In the genomic region with DNA sequence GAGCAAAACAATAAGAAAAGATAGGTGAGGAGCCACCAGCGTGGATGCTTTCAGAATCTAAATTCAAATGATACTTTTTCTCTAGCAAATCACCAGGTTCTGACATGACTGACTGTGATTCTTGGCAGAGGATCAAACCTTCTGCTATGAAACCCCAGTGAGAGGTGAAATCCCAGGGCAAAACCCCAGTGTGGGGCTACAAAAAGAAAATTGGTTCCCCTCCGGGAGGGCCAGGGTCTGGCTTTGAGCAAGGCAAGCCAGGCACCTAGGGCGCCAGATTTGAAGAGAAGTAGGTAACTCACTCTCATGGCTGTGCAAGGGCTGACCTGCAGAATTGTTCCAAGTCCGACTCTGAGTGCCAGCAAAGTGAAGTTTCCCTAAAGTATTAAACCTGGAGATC, we compare ENCODE assay signal across 17 cellular contexts. TPM values are rescaled to one million over a fixed set of nuclear protein-coding genes. Genes with fewer than 3 reads are reported as not detected.
DNase-seq lines count a peak whose midpoint lies in the region; ATAC-seq and TF ChIP-seq lines count a peak whose summit lies in the region.
"Had no signal": no experiment of that assay in that cellular context is flagged by ENCODE, and none has a peak within 500 bp of the region (broad histone marks: within the 10 kb centered on the region; RNA-seq: fewer than 3 reads in every experiment).

No MANE protein-coding gene starts in this region.

- no peak overlapping the region for H3K9ac ChIP-seq in mammary epithelial cell (ENCODE audit: insufficient read depth, low read length)

- intact Hi-C loops in mammary epithelial cell (cut with micrococcal nuclease) (no loop called here), psoas muscle (cut with DNase I) (loop anchor here in 1 of 2 donors (5.0 kb wide), 1 partner anchor 40 kb away; no protein-coding TSS in a partner anchor)

- H3K9me3 ChIP-seq in mammary epithelial cell (replicated peaks; ENCODE audit: insufficient read depth, low read length) (no peaks in the 10 kb centered on the region), psoas muscle (no peaks in the 10 kb centered on the region), HAP-1 (no peaks in the 10 kb centered on the region)

- no peak overlapping the region for H3K27ac ChIP-seq in mammary epithelial cell (ENCODE audit: insufficient read depth, low read depth, low read length)
- peak overlapping the region; percentile 89 for H3K27ac ChIP-seq in psoas muscle
- H3K27ac ChIP-seq: C4-2B had no signal

- BruUV-seq in mammary epithelial cell (replicated peaks; lab: Mats Ljungman, UMichigan), result no TSS peak

- no peaks in the 10 kb centered on the region for H4K20me1 ChIP-seq in mammary epithelial cell (ENCODE audit: insufficient read depth, low read length)

- H3K36me3 ChIP-seq in mammary epithelial cell (ENCODE audit: insufficient read depth, low read length) (no peaks in the 10 kb centered on the region), psoas muscle (ENCODE audit: insufficient read depth in 1 of 2, low read depth in 1 of 2) (no peaks in the 10 kb centered on the region), HAP-1 (replicated peaks) (no peaks in the 10 kb centered on the region)

- H3K4me1 ChIP-seq in mammary epithelial cell (ENCODE audit: insufficient read depth, low read length), result no peaks in the 10 kb centered on the region
- H3K4me1 ChIP-seq in psoas muscle, result peaks cover 30% of the 10 kb centered on the region
- H3K4me1 ChIP-seq in HAP-1, result no peaks in the 10 kb centered on the region

- CTCF ChIA-PET in mammary epithelial cell (lab: Charles Lee; ENCODE audit: low non-redundant PET), result no interaction called here

- peak; percentile 35 for ATAC-seq in GM19351 (IDR thresholded peaks at IDR 0.05; ENCODE audit: unreplicated experiment)
- peak; percentile 41 for ATAC-seq in HG03460 (IDR thresholded peaks at IDR 0.05; ENCODE audit: unreplicated experiment)
- ATAC-seq in psoas muscle, result peak in 2 of 4 donors; percentile 23 to 31
- ATAC-seq in HG02759 (IDR thresholded peaks at IDR 0.05; ENCODE audit: unreplicated experiment), result no peak
- ATAC-seq: T-cell had no signal

- DNase-seq in mammary epithelial cell, result peak; percentile 35
- DNase-seq in psoas muscle, result no peak
- DNase-seq in HAP-1 (ENCODE audit: low spot score in 2 of 2), result no peak
- no peak for DNase-seq in hepatic stellate cell (ENCODE audit: low spot score)
- no peak for DNase-seq in HPDE6-E6E7 (ENCODE audit: extremely low spot score)
- DNase-seq: activated B cell treated with CpG ODN at 0.5 μM for 24 hours; activated CD8-positive, alpha-beta memory T cell treated with anti-CD3 and anti-CD28 coated beads, Interleukin-2, amount 50 U/mL, for 48 hours; activated naive CD8-positive, alpha-beta T cell treated with anti-CD3 and anti-CD28 coated beads, Interleukin-2, amount 10 ng/mL, durations not matched to agents 7 days and 5 days; EL; H9; stimulated activated naive CD4-positive, alpha-beta T cell treated with Interleukin-2 at 50 U/mL for 16 hours; T-cell had no signal

- peak overlapping the region; percentile 15 for H3K4me2 ChIP-seq in mammary epithelial cell (ENCODE audit: insufficient read depth, low read depth, low read length)

- in situ Hi-C loops in mammary epithelial cell (cut with MboI; ENCODE audit: low sequenced_read_pairs in 2 of 2), result no loop called here
- in situ Hi-C loops in HAP-1 (cut with MboI; ENCODE audit: low sequenced_read_pairs), result no loop called here

- H3K79me2 ChIP-seq in mammary epithelial cell (ENCODE audit: insufficient read depth, low read length), result no peaks in the 10 kb centered on the region

- dilution Hi-C loops in mammary epithelial cell (cut with HindIII; ENCODE audit: low sequenced_read_pairs), result no loop called here

- WGBS in mammary epithelial cell (ENCODE audit: low coverage, missing lambda C conversion rate), result 56% methylated on average over 4 of the region's 4 CpGs
- 71 to 79% (median 77%) methylated on average over 4 of the region's 4 CpGs for WGBS in psoas muscle, 3 donors

- H3K27me3 ChIP-seq in mammary epithelial cell (ENCODE audit: insufficient read depth, low read length) (no peaks in the 10 kb centered on the region), psoas muscle (ENCODE audit: insufficient read depth in 3 of 3, low read length in 2 of 3) (no peaks in the 10 kb centered on the region), HAP-1 (ENCODE audit: low read depth) (no peaks in the 10 kb centered on the region)

- TF ChIP-seq CTCF in mammary epithelial cell (conservative IDR thresholded peaks at IDR 0.05 in 1 of 2, IDR thresholded peaks at IDR 0.05 in 1 of 2; ENCODE audit: extremely low read depth in 1 of 2, insufficient read depth in 1 of 2, low read depth in 1 of 2, low read length in 2 of 2) (no peak), psoas muscle (IDR thresholded peaks at IDR 0.05) (no peak)

- H3K4me3 ChIP-seq in mammary epithelial cell (replicated peaks in 1 of 3; ENCODE audit: insufficient read depth in 1 of 3, low read depth in 2 of 3, low read length in 3 of 3), result no peak overlapping the region
- H3K4me3 ChIP-seq in psoas muscle, result no peak overlapping the region
- no peak overlapping the region for H3K4me3 ChIP-seq in HAP-1
- H3K4me3 ChIP-seq: coronary artery had no signal

- no peak overlapping the region for H2AFZ ChIP-seq in mammary epithelial cell (ENCODE audit: low read depth, low read length)

RNA-seq across cellular contexts. Expression of a gene that starts 20.2 kb away (rescaled TPM):
- total RNA-seq in mammary epithelial cell (10 to 100 TPM in 1 of 2 donors, 1 to 10 TPM in 1; 9.5 to 12.5 TPM), psoas muscle (10 to 100 TPM; 51.1 to 75.5 (median 71.4) TPM)
- polyA plus RNA-seq in mammary epithelial cell (2.9 TPM), psoas muscle (10 to 100 TPM; 12.2 to 49.3 (median 24.1) TPM)
- polyA minus RNA-seq in mammary epithelial cell, result 13.4 TPM
